17 cellular contexts compared by ENCODE assay signal in the genomic region with DNA sequence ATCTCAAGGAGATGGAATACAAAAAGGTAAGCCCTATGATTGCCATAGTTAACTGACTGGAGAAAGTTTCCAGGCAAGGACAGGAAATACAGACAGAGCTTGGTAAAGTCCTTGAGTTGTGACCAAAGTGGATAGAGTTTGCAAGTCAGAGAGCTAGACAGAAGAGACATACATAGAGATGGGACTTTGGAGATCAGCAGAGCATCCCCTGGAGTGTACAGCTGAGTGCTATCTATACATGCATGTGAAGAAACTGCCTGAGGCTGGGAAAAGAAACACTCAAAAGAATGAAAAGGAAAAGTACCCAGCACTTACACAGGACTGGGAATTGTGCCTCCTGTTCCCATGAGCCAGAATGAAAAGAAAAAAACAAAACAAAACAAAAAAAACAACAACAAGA.
DNase-seq lines count a peak whose midpoint lies in the region; ATAC-seq and TF ChIP-seq lines count a peak whose summit lies in the region.
"Had no signal": no experiment of that assay in that cellular context is flagged by ENCODE, and none has a peak within 500 bp of the region (broad histone marks: within the 10 kb centered on the region; RNA-seq: fewer than 3 reads in every experiment).

No MANE protein-coding gene starts in this region.

- H3K9me3 Mint-ChIP-seq in stimulated activated effector memory CD8-positive, alpha-beta T cell treated with anti-CD3 and anti-CD28 coated beads, Interleukin-12 subunit alpha, Interleukin-12 subunit beta, amount 100 ng/mL, for 72 hours = peaks cover 24% of the 10 kb centered on the region

- H3K4me1 ChIP-seq in cardiac muscle cell (ENCODE audit: low read depth) (peaks cover 18% of the 10 kb centered on the region), vagina (no peaks in the 10 kb centered on the region)

- ATAC-seq in Right ventricle myocardium superior (ENCODE audit: poor library complexity) = peak; percentile 44
- no peak for ATAC-seq in left cardiac atrium
- no peak for ATAC-seq in GM18870 (IDR thresholded peaks at IDR 0.05; ENCODE audit: unreplicated experiment)
- ATAC-seq in stimulated activated effector memory CD8-positive, alpha-beta T cell treated with anti-CD3 and anti-CD28 coated beads, Interleukin-12 subunit alpha, Interleukin-12 subunit beta, amount 100 ng/mL, for 72 hours = no peak
- ATAC-seq: CD8-positive, alpha-beta T cell; GM12878 had no signal

- H3K27me3 ChIP-seq in cardiac muscle cell (no peaks in the 10 kb centered on the region), vagina (no peaks in the 10 kb centered on the region)
- H3K27me3 ChIP-seq: BLaER1 treated with 17β-estradiol and CSF1 and Interleukin-3, amounts not matched to agents 10 nM and 100 nM had no signal

- no peak overlapping the region for H3K4me3 Mint-ChIP-seq in stimulated activated effector memory CD8-positive, alpha-beta T cell treated with anti-CD3 and anti-CD28 coated beads, Interleukin-12 subunit alpha, Interleukin-12 subunit beta, amount 100 ng/mL, for 72 hours
- H3K4me3 Mint-ChIP-seq: B cell; CD8-positive, alpha-beta T cell had no signal

- H3K27ac ChIP-seq in cardiac muscle cell (peak overlapping the region; percentile 37), vagina (no peak overlapping the region)
- H3K27ac ChIP-seq: BLaER1 treated with 17β-estradiol and CSF1 and Interleukin-3, amounts not matched to agents 10 nM and 100 nM; GM23248 had no signal

- TF ChIP-seq POLR2A in vagina (IDR thresholded peaks at IDR 0.05) = no peak

- intact Hi-C loops in Right ventricle myocardium superior (cut with DNase I) = no loop called here
- intact Hi-C loops in left cardiac atrium (cut with DNase I) = no loop called here
- intact Hi-C loops in vagina (cut with DNase I) = no loop called here

- H3K4me1 Mint-ChIP-seq in stimulated activated effector memory CD8-positive, alpha-beta T cell treated with anti-CD3 and anti-CD28 coated beads, Interleukin-12 subunit alpha, Interleukin-12 subunit beta, amount 100 ng/mL, for 72 hours = no peaks in the 10 kb centered on the region

- H3K36me3 ChIP-seq in cardiac muscle cell = no peaks in the 10 kb centered on the region
- H3K36me3 ChIP-seq in vagina = no peaks in the 10 kb centered on the region
- H3K36me3 ChIP-seq: BLaER1 treated with 17β-estradiol and CSF1 and Interleukin-3, amounts not matched to agents 10 nM and 100 nM had no signal

- no peak overlapping the region for H3K27ac Mint-ChIP-seq in stimulated activated effector memory CD8-positive, alpha-beta T cell treated with anti-CD3 and anti-CD28 coated beads, Interleukin-12 subunit alpha, Interleukin-12 subunit beta, amount 100 ng/mL, for 72 hours
- H3K27ac Mint-ChIP-seq: B cell; CD8-positive, alpha-beta T cell had no signal

- DNase-seq in Right ventricle myocardium superior (no peak), left cardiac atrium (no peak), cardiac muscle cell (ENCODE audit: low read depth in 1 of 2, low spot score in 1 of 2) (no peak), medulla oblongata (ENCODE audit: extremely low spot score) (peak; percentile 58), vagina (ENCODE audit: extremely low spot score in 2 of 2) (no peak)
- no peak for DNase-seq in stimulated activated effector memory CD8-positive, alpha-beta T cell treated with anti-CD3 and anti-CD28 coated beads, Interleukin-12 subunit alpha, Interleukin-12 subunit beta, amount 100 ng/mL, for 72 hours (ENCODE audit: low spot score in 2 of 2)
- DNase-seq: Calu3; CD8-positive, alpha-beta T cell; DMS53; DND-41; EL; GM23248; HCEC 1CT had no signal

- no peaks in the 10 kb centered on the region for H3K36me3 Mint-ChIP-seq in stimulated activated effector memory CD8-positive, alpha-beta T cell treated with anti-CD3 and anti-CD28 coated beads, Interleukin-12 subunit alpha, Interleukin-12 subunit beta, amount 100 ng/mL, for 72 hours
- H3K36me3 Mint-ChIP-seq: CD8-positive, alpha-beta T cell had no signal

- H3K9me3 ChIP-seq in cardiac muscle cell (ENCODE audit: low read depth) = no peaks in the 10 kb centered on the region
- H3K9me3 ChIP-seq in vagina = no peaks in the 10 kb centered on the region

- H3K4me3 ChIP-seq in cardiac muscle cell (no peak overlapping the region), vagina (no peak overlapping the region)
- H3K4me3 ChIP-seq: BLaER1 treated with 17β-estradiol and CSF1 and Interleukin-3, amounts not matched to agents 10 nM and 100 nM; GM12878; GM23248 had no signal

- TF ChIP-seq CTCF in cardiac muscle cell (IDR thresholded peaks at IDR 0.05; ENCODE audit: low read depth, low read length) (no peak), vagina (IDR thresholded peaks at IDR 0.05) (no peak)
